11 cellular contexts compared by ENCODE assay signal in the genomic region with DNA sequence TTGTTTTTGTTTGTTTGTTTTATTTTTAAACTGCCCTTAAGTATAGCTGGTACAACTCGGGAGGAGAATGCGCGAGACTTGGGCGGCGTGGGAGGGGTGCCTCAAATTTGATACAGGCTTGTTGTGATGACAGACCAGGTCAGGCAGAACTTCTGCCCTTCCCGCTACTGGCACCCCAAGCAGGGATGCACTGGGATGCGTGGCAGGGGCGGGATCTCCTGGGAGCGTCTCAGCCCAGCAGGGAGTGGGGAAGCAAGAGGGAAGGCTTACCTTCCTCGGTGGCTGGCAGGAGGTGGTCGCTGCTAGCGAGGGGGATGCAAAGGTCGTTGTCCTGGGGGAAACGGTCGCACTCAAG. TPM values are rescaled to one million over a fixed set of nuclear protein-coding genes. Genes with fewer than 3 reads are reported as not detected.
DNase-seq lines count a peak whose midpoint lies in the region; ATAC-seq and TF ChIP-seq lines count a peak whose summit lies in the region.
"Had no signal": no experiment of that assay in that cellular context is flagged by ENCODE, and none has a peak within 500 bp of the region (broad histone marks: within the 10 kb centered on the region; RNA-seq: fewer than 3 reads in every experiment).

No MANE protein-coding gene starts in this region.

- H3K27ac ChIP-seq in BLaER1 treated with 17β-estradiol and CSF1 and Interleukin-3, amounts not matched to agents 10 nM and 100 nM, result no peak overlapping the region
- H3K27ac ChIP-seq in esophagus muscularis mucosa (replicated peaks in 1 of 4), result peak overlapping the region in 3 of 4 donors; percentile 51 to 72 (median 61)
- H3K27ac ChIP-seq in neural progenitor cell, result peak overlapping the region; percentile 86
- no peak overlapping the region for H3K27ac ChIP-seq in colonic mucosa

- no peak for DNase-seq in NT2/D1 (ENCODE audit: low read depth, low spot score)
- no peak for DNase-seq in esophagus muscularis mucosa (ENCODE audit: extremely low spot score)
- DNase-seq in neural progenitor cell (ENCODE audit: low spot score), result peak; percentile 46
- DNase-seq in colonic mucosa, result no peak
- no peak for DNase-seq in activated CD4-positive, CD25-positive, alpha-beta regulatory T cell treated with anti-CD3 and anti-CD28 coated beads, Interleukin-2, amount 50 U/mL, for 72 hours
- DNase-seq: activated gamma-delta T cell treated with Interleukin-2 at 50 U/mL for 16 hours, KBM-7, NCI-H187 treated with DMSO at 0.1 percent for 48 hours had no signal

- TF ChIP-seq EP300 in esophagus muscularis mucosa (IDR thresholded peaks at IDR 0.05), result no peak

- H4K20me1 ChIP-seq in BLaER1 treated with 17β-estradiol and CSF1 and Interleukin-3, amounts not matched to agents 10 nM and 100 nM, result peaks cover 0 to 42% (median 24%) of the 10 kb centered on the region in 11 experiments; a peak in 16 of 22 replicates
- peaks cover 58% of the 10 kb centered on the region for H4K20me1 ChIP-seq in neural progenitor cell (ENCODE audit: low read depth)

- 25% methylated on average over 15 of the region's 15 CpGs for WGBS in esophagus muscularis mucosa

- H3K36me3 Mint-ChIP-seq in neural progenitor cell, result peaks cover 56% of the 10 kb centered on the region

- H3K9me3 Mint-ChIP-seq in neural progenitor cell, result peaks cover 8% of the 10 kb centered on the region

- peaks cover 71 to 77% (median 72%) of the 10 kb centered on the region in 11 experiments for H3K27me3 ChIP-seq in BLaER1 treated with 17β-estradiol and CSF1 and Interleukin-3, amounts not matched to agents 10 nM and 100 nM
- peaks cover 13% of the 10 kb centered on the region for H3K27me3 ChIP-seq in NT2/D1 (ENCODE audit: insufficient read depth, insufficient read length)
- peaks cover 0 to 64% (median 44%) of the 10 kb centered on the region in 4 donors for H3K27me3 ChIP-seq in esophagus muscularis mucosa
- peaks cover 7% of the 10 kb centered on the region for H3K27me3 ChIP-seq in neural progenitor cell
- H3K27me3 ChIP-seq in colonic mucosa, result peaks cover 57% of the 10 kb centered on the region

- peak overlapping the region; percentile 87 for H3K27ac Mint-ChIP-seq in neural progenitor cell

- peaks cover 87% of the 10 kb centered on the region for H3K79me2 ChIP-seq in neural progenitor cell (ENCODE audit: low read depth)

- H3K4me2 ChIP-seq in BLaER1 treated with 17β-estradiol and CSF1 and Interleukin-3, amounts not matched to agents 10 nM and 100 nM, result peak overlapping the region; percentile 56 to 99 (median 89); a peak in 20 of 22 replicates
- H3K4me2 ChIP-seq in neural progenitor cell, result peak overlapping the region; percentile 90

- no peak for TF ChIP-seq POLR2A in esophagus muscularis mucosa (IDR thresholded peaks at IDR 0.05; ENCODE audit: low read depth)

- ATAC-seq in HG02973 (IDR thresholded peaks at IDR 0.05; ENCODE audit: unreplicated experiment), result no peak
- ATAC-seq in HG02623 (IDR thresholded peaks at IDR 0.05; ENCODE audit: unreplicated experiment), result no peak

- H3F3A ChIP-seq in neural progenitor cell (ENCODE audit: low read depth), result peaks cover 84% of the 10 kb centered on the region

- TF ChIP-seq CTCF in esophagus muscularis mucosa (IDR thresholded peaks at IDR 0.05) (no peak), neural progenitor cell (IDR thresholded peaks at IDR 0.05) (no peak), colonic mucosa (IDR thresholded peaks at IDR 0.05) (no peak)

- H3K9ac ChIP-seq in BLaER1 treated with 17β-estradiol and CSF1 and Interleukin-3, amounts not matched to agents 10 nM and 100 nM, result no peak overlapping the region
- H3K9ac ChIP-seq in NT2/D1 (ENCODE audit: insufficient read length, low read depth) (peak overlapping the region; percentile 92), neural progenitor cell (peak overlapping the region; percentile 77), colonic mucosa (ENCODE audit: low read depth in 2 of 2, low read length in 2 of 2) (no peak overlapping the region)

- H3K4me3 ChIP-seq in BLaER1 treated with 17β-estradiol and CSF1 and Interleukin-3, amounts not matched to agents 10 nM and 100 nM, result peak overlapping the region in 9 of 10 experiments; percentile 42 to 67 (median 54); a peak in 9 of 20 replicates
- H3K4me3 ChIP-seq in NT2/D1 (ENCODE audit: insufficient read length, low read depth) (peak overlapping the region; percentile 90), esophagus muscularis mucosa (peak overlapping the region; percentile 48 to 61 (median 52)), neural progenitor cell (peak overlapping the region; percentile 98), colonic mucosa (no peak overlapping the region)

- peaks cover 4 to 33% (median 29%) of the 10 kb centered on the region in 11 experiments; a peak in 20 of 22 replicates for H3K9me3 ChIP-seq in BLaER1 treated with 17β-estradiol and CSF1 and Interleukin-3, amounts not matched to agents 10 nM and 100 nM (replicated peaks in 1 of 11)
- H3K9me3 ChIP-seq in NT2/D1 (ENCODE audit: insufficient read depth, low read length), result no peaks in the 10 kb centered on the region
- H3K9me3 ChIP-seq in esophagus muscularis mucosa, result no peaks in the 10 kb centered on the region
- no peaks in the 10 kb centered on the region for H3K9me3 ChIP-seq in neural progenitor cell (ENCODE audit: low read depth)
- H3K9me3 ChIP-seq in colonic mucosa, result no peaks in the 10 kb centered on the region

- peak overlapping the region; percentile 97 for H3K4me3 Mint-ChIP-seq in neural progenitor cell

- peaks cover 9% of the 10 kb centered on the region for H3K27me3 Mint-ChIP-seq in neural progenitor cell (ENCODE audit: insufficient read depth, low read depth)

- peaks cover 53% of the 10 kb centered on the region for H3K4me1 Mint-ChIP-seq in neural progenitor cell

- intact Hi-C loops in esophagus muscularis mucosa (cut with DNase I) (no loop called here), colonic mucosa (cut with DNase I) (loop anchor here (10.0 kb wide), 1 partner anchor 567 kb away; no protein-coding TSS in a partner anchor)

- H2AFZ ChIP-seq in neural progenitor cell (replicated peaks), result no peak overlapping the region

- peaks cover 13 to 20% (median 16%) of the 10 kb centered on the region in 10 experiments for H3K4me1 ChIP-seq in BLaER1 treated with 17β-estradiol and CSF1 and Interleukin-3, amounts not matched to agents 10 nM and 100 nM
- H3K4me1 ChIP-seq in NT2/D1 (ENCODE audit: insufficient read depth, insufficient read length) (peaks cover 9% of the 10 kb centered on the region), esophagus muscularis mucosa (peaks cover 25 to 50% (median 45%) of the 10 kb centered on the region in 4 donors), neural progenitor cell (peaks cover 41% of the 10 kb centered on the region), colonic mucosa (peaks cover 6% of the 10 kb centered on the region)

- H3K36me3 ChIP-seq in BLaER1 treated with 17β-estradiol and CSF1 and Interleukin-3, amounts not matched to agents 10 nM and 100 nM, result no peaks in the 10 kb centered on the region
- peaks cover 20% of the 10 kb centered on the region for H3K36me3 ChIP-seq in NT2/D1 (ENCODE audit: insufficient read depth, insufficient read length, low read length)
- no peaks in the 10 kb centered on the region for H3K36me3 ChIP-seq in esophagus muscularis mucosa
- peaks cover 23% of the 10 kb centered on the region for H3K36me3 ChIP-seq in neural progenitor cell
- no peaks in the 10 kb centered on the region for H3K36me3 ChIP-seq in colonic mucosa

RNA-seq across cellular contexts. Expression of a gene that starts 0.8 kb away (rescaled TPM):
- total RNA-seq in esophagus muscularis mucosa (10 to 100 TPM; 22.7 to 38.2 (median 23.6) TPM), neural progenitor cell (ENCODE audit: low replicate concordance) (86.1 and 123 TPM in 2 replicates), colonic mucosa (10 to 100 TPM in 1 of 2 donors, 1 to 10 TPM in 1; 8.7 to 36.2 TPM)

RNA-seq across cellular contexts. Expression of a gene that starts 28.2 kb away (rescaled TPM):
- 1 to 10 TPM in 1 of 4 donors, under 1 TPM in 2, not detected in 1; 0.19 to 1.4 (median 0.50) TPM for total RNA-seq in esophagus muscularis mucosa
- total RNA-seq in neural progenitor cell (ENCODE audit: low replicate concordance), result 25.1 and 34.6 TPM in 2 replicates
- total RNA-seq in colonic mucosa, result under 1 TPM in 1 of 2 donors, not detected in 1; 0.37 TPM

Comparison
In these comparisons a context has a peak if more than half of its experiments do, and no peak if none do; other contexts are left out.
1. H3K27ac ChIP-seq: peak in esophagus muscularis mucosa (3 of 4) and neural progenitor cell (single experiment); none in BLaER1 treated with 17β-estradiol and CSF1 and Interleukin-3, amounts not matched to agents 10 nM and 100 nM (0 of 11) and colonic mucosa (single experiment).
2. H3K9ac ChIP-seq: peak in NT2/D1 (single experiment) and neural progenitor cell (single experiment); none in BLaER1 treated with 17β-estradiol and CSF1 and Interleukin-3, amounts not matched to agents 10 nM and 100 nM (0 of 11) and colonic mucosa (0 of 2).
3. RNA of a gene that starts 28.2 kb away (total RNA-seq): 25.1 to 34.6 TPM in neural progenitor cell; 0.19 to 1.4 TPM in esophagus muscularis mucosa and 0.37 TPM in colonic mucosa; every median in the first group is over 10 times any median in the second.